Comparison of ENCODE assay signal across 8 cellular contexts in genomic region chr1:84847253-84848247, GRCh38. TPM values are rescaled to one million over a fixed set of nuclear protein-coding genes. Genes with fewer than 3 reads are reported as not detected.
A peak's percentile ranks its signal among the peaks of the same experiment; 100 is the strongest.
DNase-seq lines count a peak whose midpoint lies in the region; ATAC-seq and TF ChIP-seq lines count a peak whose summit lies in the region.

No MANE protein-coding gene starts in this region.

- intact Hi-C loops in tibial artery (cut with DNase I; ENCODE audit: low total_unique reads), result no loop called here

- peaks cover 3% of the 10 kb centered on the region for H3K27me3 Mint-ChIP-seq in glutamatergic neuron (ENCODE audit: unreplicated experiment)

- peak; percentile 92 for DNase-seq in DMS153 treated with DMSO at 0.1 percent for 48 hours (lab: John Stamatoyannopoulos, UW; ENCODE audit: unreplicated experiment)
- DNase-seq in NCI-H510A treated with DMSO at 0.1 percent for 48 hours (lab: John Stamatoyannopoulos, UW), result peak; percentile 93
- DNase-seq in brain pericyte (ENCODE audit: low read depth, low spot score), result peak; percentile 84
- peak; percentile 93 for DNase-seq in kidney epithelial cell (ENCODE audit: low read depth)
- DNase-seq in tibial artery, result peak; percentile 33 to 74
- no peak for DNase-seq in islet precursor cell
- DNase-seq in glutamatergic neuron, result no peak

- H3K27ac Mint-ChIP-seq in glutamatergic neuron (ENCODE audit: unreplicated experiment), result no peak overlapping the region

- H3K9me3 Mint-ChIP-seq in glutamatergic neuron (ENCODE audit: unreplicated experiment), result no peaks in the 10 kb centered on the region

- H3K9me3 ChIP-seq in tibial artery, result no peaks in the 10 kb centered on the region

- H3K36me3 ChIP-seq in kidney epithelial cell (ENCODE audit: control insufficient read depth, insufficient read depth, low read length), result no peaks in the 10 kb centered on the region
- no peaks in the 10 kb centered on the region for H3K36me3 ChIP-seq in tibial artery

- peak; percentile 67 for ATAC-seq in HG02885 (IDR thresholded peaks at IDR 0.05; ENCODE audit: poor library complexity, unreplicated experiment)

- no peaks in the 10 kb centered on the region for H3K36me3 Mint-ChIP-seq in glutamatergic neuron (ENCODE audit: unreplicated experiment)

- peaks cover 0 to 17% (median 4%) of the 10 kb centered on the region in 4 donors for H3K4me1 ChIP-seq in tibial artery

- H3K4me1 Mint-ChIP-seq in glutamatergic neuron (ENCODE audit: low read depth, unreplicated experiment), result peaks cover under 1% of the 10 kb centered on the region

- TF ChIP-seq CTCF in kidney epithelial cell (IDR thresholded peaks at IDR 0.05; ENCODE audit: insufficient read depth, low read length, poor library complexity, severe bottlenecking) (no peak), tibial artery (IDR thresholded peaks at IDR 0.05) (no peak), glutamatergic neuron (IDR thresholded peaks at IDR 0.05; ENCODE audit: partially characterized antibody, unreplicated experiment) (no peak)

- H3K4me3 ChIP-seq in kidney epithelial cell (ENCODE audit: low read depth, low read length) (no peak overlapping the region), tibial artery (no peak overlapping the region)

- H3K4me3 Mint-ChIP-seq in glutamatergic neuron (ENCODE audit: unreplicated experiment), result no peak overlapping the region

- H3K27ac ChIP-seq in tibial artery, result no peak overlapping the region

- H3K27me3 ChIP-seq in kidney epithelial cell (ENCODE audit: control insufficient read depth, insufficient read depth, low read length) (no peaks in the 10 kb centered on the region), tibial artery (no peaks in the 10 kb centered on the region)

RNA-seq across cellular contexts. Expression of gene LPAR3, which starts 45.5 kb away (rescaled TPM):
- total RNA-seq in kidney epithelial cell, result 0.55 and 0.58 TPM in 2 replicates
- total RNA-seq in glutamatergic neuron (ENCODE audit: unreplicated experiment), result 14.0 TPM

Comparison
In these comparisons a context has a peak if more than half of its experiments do, and no peak if none do; other contexts are left out.
1. DNase-seq: peak in DMS153 treated with DMSO at 0.1 percent for 48 hours (single experiment), NCI-H510A treated with DMSO at 0.1 percent for 48 hours (single experiment), brain pericyte (single experiment), kidney epithelial cell (single experiment) and tibial artery (2 of 2); none in islet precursor cell (single experiment) and glutamatergic neuron (single experiment).